1 cellular context compared by ENCODE assay signal in the genomic region with DNA sequence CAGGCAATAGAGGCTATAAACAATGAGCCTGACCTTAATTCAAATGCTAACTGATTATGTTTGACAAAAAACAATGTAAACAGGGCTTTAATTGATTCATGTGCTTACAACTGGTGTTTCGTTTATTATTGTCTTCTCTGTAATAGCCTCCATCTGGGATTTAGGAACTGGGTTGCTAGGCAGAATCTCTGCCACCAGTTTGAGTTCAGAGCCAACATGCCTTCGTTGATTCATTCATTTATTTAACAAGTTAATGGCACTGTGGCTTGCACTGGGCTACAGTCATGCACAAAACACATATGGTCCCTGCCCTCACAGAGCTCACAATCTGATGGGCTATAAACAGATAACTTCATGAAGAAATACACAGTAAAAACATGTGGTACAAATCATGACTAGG.
TF ChIP-seq lines count a peak whose summit lies in the region.

No MANE protein-coding gene starts in this region.

TF ChIP-seq in SK-N-SH treated with all-trans-retinoic acid at 6 μM for 48 hours, 23 proteins besides CTCF, POLR2A, EP300 and RAD21 (continued from another document):
- TF ChIP-seq, protein P1, sequence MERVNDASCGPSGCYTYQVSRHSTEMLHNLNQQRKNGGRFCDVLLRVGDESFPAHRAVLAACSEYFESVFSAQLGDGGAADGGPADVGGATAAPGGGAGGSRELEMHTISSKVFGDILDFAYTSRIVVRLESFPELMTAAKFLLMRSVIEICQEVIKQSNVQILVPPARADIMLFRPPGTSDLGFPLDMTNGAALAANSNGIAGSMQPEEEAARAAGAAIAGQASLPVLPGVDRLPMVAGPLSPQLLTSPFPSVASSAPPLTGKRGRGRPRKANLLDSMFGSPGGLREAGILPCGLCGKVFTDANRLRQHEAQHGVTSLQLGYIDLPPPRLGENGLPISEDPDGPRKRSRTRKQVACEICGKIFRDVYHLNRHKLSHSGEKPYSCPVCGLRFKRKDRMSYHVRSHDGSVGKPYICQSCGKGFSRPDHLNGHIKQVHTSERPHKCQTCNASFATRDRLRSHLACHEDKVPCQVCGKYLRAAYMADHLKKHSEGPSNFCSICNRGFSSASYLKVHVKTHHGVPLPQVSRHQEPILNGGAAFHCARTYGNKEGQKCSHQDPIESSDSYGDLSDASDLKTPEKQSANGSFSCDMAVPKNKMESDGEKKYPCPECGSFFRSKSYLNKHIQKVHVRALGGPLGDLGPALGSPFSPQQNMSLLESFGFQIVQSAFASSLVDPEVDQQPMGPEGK (CRISPR knock-in tag; IDR thresholded peaks at IDR 0.05; ENCODE audit: borderline replicate concordance) = no peak
- TF ChIP-seq ZC3H10 (CRISPR knock-in tag; IDR thresholded peaks at IDR 0.05) (no peak), ZNF565 (CRISPR knock-in tag; conservative IDR thresholded peaks at IDR 0.05; ENCODE audit: low read depth) (no peak), ESRRG (CRISPR knock-in tag; IDR thresholded peaks at IDR 0.05) (no peak), ISL1 (CRISPR knock-in tag; IDR thresholded peaks at IDR 0.05) (no peak)
- TF ChIP-seq, protein P2, sequence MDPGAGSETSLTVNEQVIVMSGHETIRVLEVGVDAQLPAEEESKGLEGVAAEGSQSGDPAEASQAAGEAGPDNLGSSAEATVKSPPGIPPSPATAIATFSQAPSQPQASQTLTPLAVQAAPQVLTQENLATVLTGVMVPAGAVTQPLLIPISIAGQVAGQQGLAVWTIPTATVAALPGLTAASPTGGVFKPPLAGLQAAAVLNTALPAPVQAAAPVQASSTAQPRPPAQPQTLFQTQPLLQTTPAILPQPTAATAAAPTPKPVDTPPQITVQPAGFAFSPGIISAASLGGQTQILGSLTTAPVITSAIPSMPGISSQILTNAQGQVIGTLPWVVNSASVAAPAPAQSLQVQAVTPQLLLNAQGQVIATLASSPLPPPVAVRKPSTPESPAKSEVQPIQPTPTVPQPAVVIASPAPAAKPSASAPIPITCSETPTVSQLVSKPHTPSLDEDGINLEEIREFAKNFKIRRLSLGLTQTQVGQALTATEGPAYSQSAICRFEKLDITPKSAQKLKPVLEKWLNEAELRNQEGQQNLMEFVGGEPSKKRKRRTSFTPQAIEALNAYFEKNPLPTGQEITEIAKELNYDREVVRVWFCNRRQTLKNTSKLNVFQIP (CRISPR knock-in tag; IDR thresholded peaks at IDR 0.05; ENCODE audit: borderline replicate concordance, low read depth) = no peak
- TF ChIP-seq, protein P3, sequence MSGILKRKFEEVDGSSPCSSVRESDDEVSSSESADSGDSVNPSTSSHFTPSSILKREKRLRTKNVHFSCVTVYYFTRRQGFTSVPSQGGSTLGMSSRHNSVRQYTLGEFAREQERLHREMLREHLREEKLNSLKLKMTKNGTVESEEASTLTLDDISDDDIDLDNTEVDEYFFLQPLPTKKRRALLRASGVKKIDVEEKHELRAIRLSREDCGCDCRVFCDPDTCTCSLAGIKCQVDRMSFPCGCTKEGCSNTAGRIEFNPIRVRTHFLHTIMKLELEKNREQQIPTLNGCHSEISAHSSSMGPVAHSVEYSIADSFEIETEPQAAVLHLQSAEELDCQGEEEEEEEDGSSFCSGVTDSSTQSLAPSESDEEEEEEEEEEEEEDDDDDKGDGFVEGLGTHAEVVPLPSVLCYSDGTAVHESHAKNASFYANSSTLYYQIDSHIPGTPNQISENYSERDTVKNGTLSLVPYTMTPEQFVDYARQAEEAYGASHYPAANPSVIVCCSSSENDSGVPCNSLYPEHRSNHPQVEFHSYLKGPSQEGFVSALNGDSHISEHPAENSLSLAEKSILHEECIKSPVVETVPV (CRISPR knock-in tag; IDR thresholded peaks at IDR 0.05) = no peak
- TF ChIP-seq, protein P4, sequence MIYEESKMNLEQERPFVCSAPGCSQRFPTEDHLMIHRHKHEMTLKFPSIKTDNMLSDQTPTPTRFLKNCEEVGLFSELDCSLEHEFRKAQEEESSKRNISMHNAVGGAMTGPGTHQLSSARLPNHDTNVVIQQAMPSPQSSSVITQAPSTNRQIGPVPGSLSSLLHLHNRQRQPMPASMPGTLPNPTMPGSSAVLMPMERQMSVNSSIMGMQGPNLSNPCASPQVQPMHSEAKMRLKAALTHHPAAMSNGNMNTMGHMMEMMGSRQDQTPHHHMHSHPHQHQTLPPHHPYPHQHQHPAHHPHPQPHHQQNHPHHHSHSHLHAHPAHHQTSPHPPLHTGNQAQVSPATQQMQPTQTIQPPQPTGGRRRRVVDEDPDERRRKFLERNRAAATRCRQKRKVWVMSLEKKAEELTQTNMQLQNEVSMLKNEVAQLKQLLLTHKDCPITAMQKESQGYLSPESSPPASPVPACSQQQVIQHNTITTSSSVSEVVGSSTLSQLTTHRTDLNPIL (CRISPR knock-in tag; IDR thresholded peaks at IDR 0.05; ENCODE audit: low read depth) = no peak
